ENCODE assay signal across 1 cellular context in the genomic region with DNA sequence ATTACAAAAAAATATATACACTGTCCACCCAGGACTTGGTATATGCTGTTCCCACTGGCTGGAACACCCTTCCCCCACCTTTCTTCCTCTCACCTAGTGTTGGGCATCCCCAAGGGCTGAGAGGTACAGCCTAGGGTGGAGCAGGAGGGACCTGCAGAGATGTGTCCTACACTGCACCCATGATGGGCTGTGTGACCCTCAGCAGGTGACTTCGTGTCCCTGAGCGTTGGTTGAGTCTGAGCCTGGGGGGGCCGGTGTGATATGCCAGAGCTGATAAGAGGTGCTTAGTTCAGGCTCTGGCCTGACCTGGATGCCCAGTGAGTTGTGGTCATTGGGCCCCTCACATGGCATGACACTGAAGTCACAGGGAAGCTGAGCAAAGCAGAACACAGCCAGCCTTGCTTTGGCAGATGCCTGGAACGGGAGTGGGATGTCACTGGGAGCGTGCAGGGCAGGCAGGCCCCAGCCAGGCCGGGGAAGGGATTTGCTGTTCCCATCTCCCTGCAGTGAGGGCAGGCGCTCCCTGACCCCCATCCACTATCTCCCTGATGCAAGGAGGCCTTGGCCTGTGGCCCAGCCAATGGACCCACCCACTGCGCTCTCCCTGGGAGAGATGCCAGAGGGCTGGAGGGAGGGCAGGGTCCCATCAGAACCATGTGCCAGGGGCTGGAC.
TF ChIP-seq lines count a peak whose summit lies in the region.

No MANE protein-coding gene starts in this region.

TF ChIP-seq in HepG2, 621 proteins besides CTCF, POLR2A, EP300 and RAD21 (continued from another document and continues in another):
- TF ChIP-seq, protein P1, sequence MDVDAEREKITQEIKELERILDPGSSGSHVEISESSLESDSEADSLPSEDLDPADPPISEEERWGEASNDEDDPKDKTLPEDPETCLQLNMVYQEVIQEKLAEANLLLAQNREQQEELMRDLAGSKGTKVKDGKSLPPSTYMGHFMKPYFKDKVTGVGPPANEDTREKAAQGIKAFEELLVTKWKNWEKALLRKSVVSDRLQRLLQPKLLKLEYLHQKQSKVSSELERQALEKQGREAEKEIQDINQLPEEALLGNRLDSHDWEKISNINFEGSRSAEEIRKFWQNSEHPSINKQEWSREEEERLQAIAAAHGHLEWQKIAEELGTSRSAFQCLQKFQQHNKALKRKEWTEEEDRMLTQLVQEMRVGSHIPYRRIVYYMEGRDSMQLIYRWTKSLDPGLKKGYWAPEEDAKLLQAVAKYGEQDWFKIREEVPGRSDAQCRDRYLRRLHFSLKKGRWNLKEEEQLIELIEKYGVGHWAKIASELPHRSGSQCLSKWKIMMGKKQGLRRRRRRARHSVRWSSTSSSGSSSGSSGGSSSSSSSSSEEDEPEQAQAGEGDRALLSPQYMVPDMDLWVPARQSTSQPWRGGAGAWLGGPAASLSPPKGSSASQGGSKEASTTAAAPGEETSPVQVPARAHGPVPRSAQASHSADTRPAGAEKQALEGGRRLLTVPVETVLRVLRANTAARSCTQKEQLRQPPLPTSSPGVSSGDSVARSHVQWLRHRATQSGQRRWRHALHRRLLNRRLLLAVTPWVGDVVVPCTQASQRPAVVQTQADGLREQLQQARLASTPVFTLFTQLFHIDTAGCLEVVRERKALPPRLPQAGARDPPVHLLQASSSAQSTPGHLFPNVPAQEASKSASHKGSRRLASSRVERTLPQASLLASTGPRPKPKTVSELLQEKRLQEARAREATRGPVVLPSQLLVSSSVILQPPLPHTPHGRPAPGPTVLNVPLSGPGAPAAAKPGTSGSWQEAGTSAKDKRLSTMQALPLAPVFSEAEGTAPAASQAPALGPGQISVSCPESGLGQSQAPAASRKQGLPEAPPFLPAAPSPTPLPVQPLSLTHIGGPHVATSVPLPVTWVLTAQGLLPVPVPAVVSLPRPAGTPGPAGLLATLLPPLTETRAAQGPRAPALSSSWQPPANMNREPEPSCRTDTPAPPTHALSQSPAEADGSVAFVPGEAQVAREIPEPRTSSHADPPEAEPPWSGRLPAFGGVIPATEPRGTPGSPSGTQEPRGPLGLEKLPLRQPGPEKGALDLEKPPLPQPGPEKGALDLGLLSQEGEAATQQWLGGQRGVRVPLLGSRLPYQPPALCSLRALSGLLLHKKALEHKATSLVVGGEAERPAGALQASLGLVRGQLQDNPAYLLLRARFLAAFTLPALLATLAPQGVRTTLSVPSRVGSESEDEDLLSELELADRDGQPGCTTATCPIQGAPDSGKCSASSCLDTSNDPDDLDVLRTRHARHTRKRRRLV (CRISPR knock-in tag; IDR thresholded peaks at IDR 0.05), result no peak
- TF ChIP-seq, protein P2, sequence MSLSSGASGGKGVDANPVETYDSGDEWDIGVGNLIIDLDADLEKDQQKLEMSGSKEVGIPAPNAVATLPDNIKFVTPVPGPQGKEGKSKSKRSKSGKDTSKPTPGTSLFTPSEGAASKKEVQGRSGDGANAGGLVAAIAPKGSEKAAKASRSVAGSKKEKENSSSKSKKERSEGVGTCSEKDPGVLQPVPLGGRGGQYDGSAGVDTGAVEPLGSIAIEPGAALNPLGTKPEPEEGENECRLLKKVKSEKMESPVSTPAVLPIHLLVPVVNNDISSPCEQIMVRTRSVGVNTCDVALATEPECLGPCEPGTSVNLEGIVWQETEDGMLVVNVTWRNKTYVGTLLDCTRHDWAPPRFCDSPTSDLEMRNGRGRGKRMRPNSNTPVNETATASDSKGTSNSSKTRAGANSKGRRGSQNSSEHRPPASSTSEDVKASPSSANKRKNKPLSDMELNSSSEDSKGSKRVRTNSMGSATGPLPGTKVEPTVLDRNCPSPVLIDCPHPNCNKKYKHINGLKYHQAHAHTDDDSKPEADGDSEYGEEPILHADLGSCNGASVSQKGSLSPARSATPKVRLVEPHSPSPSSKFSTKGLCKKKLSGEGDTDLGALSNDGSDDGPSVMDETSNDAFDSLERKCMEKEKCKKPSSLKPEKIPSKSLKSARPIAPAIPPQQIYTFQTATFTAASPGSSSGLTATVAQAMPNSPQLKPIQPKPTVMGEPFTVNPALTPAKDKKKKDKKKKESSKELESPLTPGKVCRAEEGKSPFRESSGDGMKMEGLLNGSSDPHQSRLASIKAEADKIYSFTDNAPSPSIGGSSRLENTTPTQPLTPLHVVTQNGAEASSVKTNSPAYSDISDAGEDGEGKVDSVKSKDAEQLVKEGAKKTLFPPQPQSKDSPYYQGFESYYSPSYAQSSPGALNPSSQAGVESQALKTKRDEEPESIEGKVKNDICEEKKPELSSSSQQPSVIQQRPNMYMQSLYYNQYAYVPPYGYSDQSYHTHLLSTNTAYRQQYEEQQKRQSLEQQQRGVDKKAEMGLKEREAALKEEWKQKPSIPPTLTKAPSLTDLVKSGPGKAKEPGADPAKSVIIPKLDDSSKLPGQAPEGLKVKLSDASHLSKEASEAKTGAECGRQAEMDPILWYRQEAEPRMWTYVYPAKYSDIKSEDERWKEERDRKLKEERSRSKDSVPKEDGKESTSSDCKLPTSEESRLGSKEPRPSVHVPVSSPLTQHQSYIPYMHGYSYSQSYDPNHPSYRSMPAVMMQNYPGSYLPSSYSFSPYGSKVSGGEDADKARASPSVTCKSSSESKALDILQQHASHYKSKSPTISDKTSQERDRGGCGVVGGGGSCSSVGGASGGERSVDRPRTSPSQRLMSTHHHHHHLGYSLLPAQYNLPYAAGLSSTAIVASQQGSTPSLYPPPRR (CRISPR knock-in tag; IDR thresholded peaks at IDR 0.05; ENCODE audit: borderline replicate concordance), result peak; percentile 60; the same call in 1 of the 2 replicates
- TF ChIP-seq, protein P3, sequence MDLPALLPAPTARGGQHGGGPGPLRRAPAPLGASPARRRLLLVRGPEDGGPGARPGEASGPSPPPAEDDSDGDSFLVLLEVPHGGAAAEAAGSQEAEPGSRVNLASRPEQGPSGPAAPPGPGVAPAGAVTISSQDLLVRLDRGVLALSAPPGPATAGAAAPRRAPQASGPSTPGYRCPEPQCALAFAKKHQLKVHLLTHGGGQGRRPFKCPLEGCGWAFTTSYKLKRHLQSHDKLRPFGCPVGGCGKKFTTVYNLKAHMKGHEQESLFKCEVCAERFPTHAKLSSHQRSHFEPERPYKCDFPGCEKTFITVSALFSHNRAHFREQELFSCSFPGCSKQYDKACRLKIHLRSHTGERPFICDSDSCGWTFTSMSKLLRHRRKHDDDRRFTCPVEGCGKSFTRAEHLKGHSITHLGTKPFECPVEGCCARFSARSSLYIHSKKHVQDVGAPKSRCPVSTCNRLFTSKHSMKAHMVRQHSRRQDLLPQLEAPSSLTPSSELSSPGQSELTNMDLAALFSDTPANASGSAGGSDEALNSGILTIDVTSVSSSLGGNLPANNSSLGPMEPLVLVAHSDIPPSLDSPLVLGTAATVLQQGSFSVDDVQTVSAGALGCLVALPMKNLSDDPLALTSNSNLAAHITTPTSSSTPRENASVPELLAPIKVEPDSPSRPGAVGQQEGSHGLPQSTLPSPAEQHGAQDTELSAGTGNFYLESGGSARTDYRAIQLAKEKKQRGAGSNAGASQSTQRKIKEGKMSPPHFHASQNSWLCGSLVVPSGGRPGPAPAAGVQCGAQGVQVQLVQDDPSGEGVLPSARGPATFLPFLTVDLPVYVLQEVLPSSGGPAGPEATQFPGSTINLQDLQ (CRISPR knock-in tag; IDR thresholded peaks at IDR 0.05), result no peak
- no peak for TF ChIP-seq ZNF816 (CRISPR knock-in tag; IDR thresholded peaks at IDR 0.05; ENCODE audit: borderline replicate concordance)
- no peak for TF ChIP-seq GATA4 (IDR thresholded peaks at IDR 0.05; ENCODE audit: borderline replicate concordance, low read depth)
- TF ChIP-seq ZNF292 (CRISPR knock-in tag; IDR thresholded peaks at IDR 0.05; ENCODE audit: borderline replicate concordance, low read depth), result peak; percentile 84; the same call in 1 of the 2 replicates
- TF ChIP-seq HCFC1 (IDR thresholded peaks at IDR 0.05; ENCODE audit: low read depth, low read length), result no peak
- no peak for TF ChIP-seq GLI4 (CRISPR knock-in tag; IDR thresholded peaks at IDR 0.05; ENCODE audit: borderline replicate concordance)
- TF ChIP-seq, protein P4, sequence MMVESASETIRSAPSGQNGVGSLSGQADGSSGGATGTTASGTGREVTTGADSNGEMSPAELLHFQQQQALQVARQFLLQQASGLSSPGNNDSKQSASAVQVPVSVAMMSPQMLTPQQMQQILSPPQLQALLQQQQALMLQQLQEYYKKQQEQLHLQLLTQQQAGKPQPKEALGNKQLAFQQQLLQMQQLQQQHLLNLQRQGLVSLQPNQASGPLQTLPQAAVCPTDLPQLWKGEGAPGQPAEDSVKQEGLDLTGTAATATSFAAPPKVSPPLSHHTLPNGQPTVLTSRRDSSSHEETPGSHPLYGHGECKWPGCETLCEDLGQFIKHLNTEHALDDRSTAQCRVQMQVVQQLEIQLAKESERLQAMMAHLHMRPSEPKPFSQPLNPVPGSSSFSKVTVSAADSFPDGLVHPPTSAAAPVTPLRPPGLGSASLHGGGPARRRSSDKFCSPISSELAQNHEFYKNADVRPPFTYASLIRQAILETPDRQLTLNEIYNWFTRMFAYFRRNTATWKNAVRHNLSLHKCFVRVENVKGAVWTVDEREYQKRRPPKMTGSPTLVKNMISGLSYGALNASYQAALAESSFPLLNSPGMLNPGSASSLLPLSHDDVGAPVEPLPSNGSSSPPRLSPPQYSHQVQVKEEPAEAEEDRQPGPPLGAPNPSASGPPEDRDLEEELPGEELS (CRISPR knock-in tag; IDR thresholded peaks at IDR 0.05), result no peak
- peak; percentile 51 for TF ChIP-seq SALL1 (CRISPR knock-in tag; IDR thresholded peaks at IDR 0.05)
- TF ChIP-seq RXRA (CRISPR knock-in tag; IDR thresholded peaks at IDR 0.05), result peak; percentile 59; the same call in 1 of the 2 replicates
- TF ChIP-seq NFIC (IDR thresholded peaks at IDR 0.05; ENCODE audit: low read length), result no peak
- TF ChIP-seq KMT2B (CRISPR knock-in tag; IDR thresholded peaks at IDR 0.05), result no peak
- no peak for TF ChIP-seq JUN (CRISPR knock-in tag; IDR thresholded peaks at IDR 0.05)
- TF ChIP-seq, protein P5, sequence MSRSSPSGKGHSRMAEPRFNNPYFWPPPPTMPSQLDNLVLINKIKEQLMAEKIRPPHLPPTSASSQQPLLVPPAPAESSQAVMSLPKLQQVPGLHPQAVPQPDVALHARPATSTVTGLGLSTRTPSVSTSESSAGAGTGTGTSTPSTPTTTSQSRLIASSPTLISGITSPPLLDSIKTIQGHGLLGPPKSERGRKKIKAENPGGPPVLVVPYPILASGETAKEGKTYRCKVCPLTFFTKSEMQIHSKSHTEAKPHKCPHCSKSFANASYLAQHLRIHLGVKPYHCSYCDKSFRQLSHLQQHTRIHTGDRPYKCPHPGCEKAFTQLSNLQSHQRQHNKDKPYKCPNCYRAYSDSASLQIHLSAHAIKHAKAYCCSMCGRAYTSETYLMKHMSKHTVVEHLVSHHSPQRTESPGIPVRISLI (CRISPR knock-in tag; IDR thresholded peaks at IDR 0.05; ENCODE audit: borderline replicate concordance), result no peak
- TF ChIP-seq MED13 (CRISPR knock-in tag; IDR thresholded peaks at IDR 0.05), result no peak
- TF ChIP-seq RFXANK (CRISPR knock-in tag; IDR thresholded peaks at IDR 0.05), result no peak
- TF ChIP-seq, protein P6, sequence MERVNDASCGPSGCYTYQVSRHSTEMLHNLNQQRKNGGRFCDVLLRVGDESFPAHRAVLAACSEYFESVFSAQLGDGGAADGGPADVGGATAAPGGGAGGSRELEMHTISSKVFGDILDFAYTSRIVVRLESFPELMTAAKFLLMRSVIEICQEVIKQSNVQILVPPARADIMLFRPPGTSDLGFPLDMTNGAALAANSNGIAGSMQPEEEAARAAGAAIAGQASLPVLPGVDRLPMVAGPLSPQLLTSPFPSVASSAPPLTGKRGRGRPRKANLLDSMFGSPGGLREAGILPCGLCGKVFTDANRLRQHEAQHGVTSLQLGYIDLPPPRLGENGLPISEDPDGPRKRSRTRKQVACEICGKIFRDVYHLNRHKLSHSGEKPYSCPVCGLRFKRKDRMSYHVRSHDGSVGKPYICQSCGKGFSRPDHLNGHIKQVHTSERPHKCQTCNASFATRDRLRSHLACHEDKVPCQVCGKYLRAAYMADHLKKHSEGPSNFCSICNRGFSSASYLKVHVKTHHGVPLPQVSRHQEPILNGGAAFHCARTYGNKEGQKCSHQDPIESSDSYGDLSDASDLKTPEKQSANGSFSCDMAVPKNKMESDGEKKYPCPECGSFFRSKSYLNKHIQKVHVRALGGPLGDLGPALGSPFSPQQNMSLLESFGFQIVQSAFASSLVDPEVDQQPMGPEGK (CRISPR knock-in tag; IDR thresholded peaks at IDR 0.05), result peak; percentile 44; the same call in 1 of the 2 replicates
- no peak for TF ChIP-seq TAF1 (CRISPR knock-in tag; IDR thresholded peaks at IDR 0.05)
- TF ChIP-seq RBM22 (optimal IDR thresholded peaks at IDR 0.05; ENCODE audit: low read length), result no peak
- no peak for TF ChIP-seq ZFP41 (CRISPR knock-in tag; IDR thresholded peaks at IDR 0.05; ENCODE audit: borderline replicate concordance)
- TF ChIP-seq ZNF33B (CRISPR knock-in tag; IDR thresholded peaks at IDR 0.05), result no peak
- TF ChIP-seq, protein P7, sequence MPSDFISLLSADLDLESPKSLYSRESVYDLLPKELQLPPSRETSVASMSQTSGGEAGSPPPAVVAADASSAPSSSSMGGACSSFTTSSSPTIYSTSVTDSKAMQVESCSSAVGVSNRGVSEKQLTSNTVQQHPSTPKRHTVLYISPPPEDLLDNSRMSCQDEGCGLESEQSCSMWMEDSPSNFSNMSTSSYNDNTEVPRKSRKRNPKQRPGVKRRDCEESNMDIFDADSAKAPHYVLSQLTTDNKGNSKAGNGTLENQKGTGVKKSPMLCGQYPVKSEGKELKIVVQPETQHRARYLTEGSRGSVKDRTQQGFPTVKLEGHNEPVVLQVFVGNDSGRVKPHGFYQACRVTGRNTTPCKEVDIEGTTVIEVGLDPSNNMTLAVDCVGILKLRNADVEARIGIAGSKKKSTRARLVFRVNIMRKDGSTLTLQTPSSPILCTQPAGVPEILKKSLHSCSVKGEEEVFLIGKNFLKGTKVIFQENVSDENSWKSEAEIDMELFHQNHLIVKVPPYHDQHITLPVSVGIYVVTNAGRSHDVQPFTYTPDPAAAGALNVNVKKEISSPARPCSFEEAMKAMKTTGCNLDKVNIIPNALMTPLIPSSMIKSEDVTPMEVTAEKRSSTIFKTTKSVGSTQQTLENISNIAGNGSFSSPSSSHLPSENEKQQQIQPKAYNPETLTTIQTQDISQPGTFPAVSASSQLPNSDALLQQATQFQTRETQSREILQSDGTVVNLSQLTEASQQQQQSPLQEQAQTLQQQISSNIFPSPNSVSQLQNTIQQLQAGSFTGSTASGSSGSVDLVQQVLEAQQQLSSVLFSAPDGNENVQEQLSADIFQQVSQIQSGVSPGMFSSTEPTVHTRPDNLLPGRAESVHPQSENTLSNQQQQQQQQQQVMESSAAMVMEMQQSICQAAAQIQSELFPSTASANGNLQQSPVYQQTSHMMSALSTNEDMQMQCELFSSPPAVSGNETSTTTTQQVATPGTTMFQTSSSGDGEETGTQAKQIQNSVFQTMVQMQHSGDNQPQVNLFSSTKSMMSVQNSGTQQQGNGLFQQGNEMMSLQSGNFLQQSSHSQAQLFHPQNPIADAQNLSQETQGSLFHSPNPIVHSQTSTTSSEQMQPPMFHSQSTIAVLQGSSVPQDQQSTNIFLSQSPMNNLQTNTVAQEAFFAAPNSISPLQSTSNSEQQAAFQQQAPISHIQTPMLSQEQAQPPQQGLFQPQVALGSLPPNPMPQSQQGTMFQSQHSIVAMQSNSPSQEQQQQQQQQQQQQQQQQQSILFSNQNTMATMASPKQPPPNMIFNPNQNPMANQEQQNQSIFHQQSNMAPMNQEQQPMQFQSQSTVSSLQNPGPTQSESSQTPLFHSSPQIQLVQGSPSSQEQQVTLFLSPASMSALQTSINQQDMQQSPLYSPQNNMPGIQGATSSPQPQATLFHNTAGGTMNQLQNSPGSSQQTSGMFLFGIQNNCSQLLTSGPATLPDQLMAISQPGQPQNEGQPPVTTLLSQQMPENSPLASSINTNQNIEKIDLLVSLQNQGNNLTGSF (CRISPR knock-in tag; IDR thresholded peaks at IDR 0.05), result no peak
- TF ChIP-seq ISX (CRISPR knock-in tag; conservative IDR thresholded peaks at IDR 0.05), result no peak
- TF ChIP-seq ZEB1 (IDR thresholded peaks at IDR 0.05; ENCODE audit: insufficient replicate concordance, low read depth), result no peak
- 0 out of 2 replicates have a peak, but pooled peaks have one; percentile 41 for TF ChIP-seq PHF21A (CRISPR knock-in tag; IDR thresholded peaks at IDR 0.05)
